ENCODE assay signal across 10 cellular contexts in the genomic region with DNA sequence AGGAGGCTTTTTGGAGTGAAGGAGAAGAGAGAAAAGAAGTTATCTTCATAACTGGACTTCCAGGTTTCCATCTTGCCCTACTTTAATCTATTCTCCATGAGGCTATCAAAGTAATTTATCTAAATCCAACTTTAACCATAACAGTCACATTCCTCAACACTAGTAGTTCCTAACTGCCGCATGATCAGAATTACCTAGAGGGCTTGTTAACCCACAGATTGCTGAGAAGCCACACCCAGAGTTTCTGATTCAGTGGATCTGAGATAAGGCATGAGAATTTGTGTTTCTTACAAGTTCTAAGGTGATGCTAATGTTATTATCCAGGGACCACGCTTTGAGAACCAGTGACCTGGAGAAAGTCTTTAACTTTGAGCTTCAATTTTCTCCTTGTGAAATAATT. TPM values are rescaled to one million over a fixed set of nuclear protein-coding genes. Genes with fewer than 3 reads are reported as not detected.
"Had no signal": no experiment of that assay in that cellular context is flagged by ENCODE, and none has a peak within 500 bp of the region (broad histone marks: within the 10 kb centered on the region; RNA-seq: fewer than 3 reads in every experiment).

No MANE protein-coding gene starts in this region.

- H3K9me3 ChIP-seq: HAP-1 had no signal

- H3K9me3 Mint-ChIP-seq: HFFc6 had no signal

- H3K4me3 ChIP-seq: GM23248, HAP-1, K562 had no signal

- H3K4me3 Mint-ChIP-seq: HFFc6 had no signal

- H3K27ac Mint-ChIP-seq: HFFc6 had no signal

- H3K27ac ChIP-seq: GM23248, HL-60 had no signal

- FAIRE-seq: HepG2, K562 had no signal

- H3K4me1 ChIP-seq: HAP-1 had no signal

- DNase-seq: GM23248, GOT3, H7, HFFc6, KG1 had no signal

- ATAC-seq: HCT116, HepG2, K562 had no signal

RNA-seq across cellular contexts. Expression of a gene that starts 8.3 kb away (rescaled TPM):
- total RNA-seq: HepG2 had no signal
- polyA plus RNA-seq: HepG2 had no signal
